25 cellular contexts compared by ENCODE assay signal in genomic region chr4:25786497-25787065, GRCh38.
DNase-seq lines count a peak whose midpoint lies in the region; ATAC-seq, FAIRE-seq and TF ChIP-seq lines count a peak whose summit lies in the region.
"Had no signal": no experiment of that assay in that cellular context is flagged by ENCODE, and none has a peak within 500 bp of the region (broad histone marks: within the 10 kb centered on the region; RNA-seq: fewer than 3 reads in every experiment).

No MANE protein-coding gene starts in this region.

- no peak overlapping the region for H3K14ac ChIP-seq in IMR-90 (replicated peaks; ENCODE audit: low read depth, low read length)

- H3K9ac ChIP-seq in IMR-90 (ENCODE audit: low read depth, low read length) (no peak overlapping the region), astrocyte (ENCODE audit: low read length) (no peak overlapping the region)

- FAIRE-seq in astrocyte (lab: Jason Lieb, UNC) = no peak
- FAIRE-seq: GM12892, GM18507, H1 had no signal

- no peaks in the 10 kb centered on the region for H3K4me1 Mint-ChIP-seq in astrocyte (ENCODE audit: low read depth, unreplicated experiment)
- H3K4me1 Mint-ChIP-seq: B cell had no signal

- H3K4me2 ChIP-seq in IMR-90 (ENCODE audit: low read depth, low read length) (no peak overlapping the region), astrocyte (ENCODE audit: low read length) (no peak overlapping the region)

- no peak overlapping the region for H2BK120ac ChIP-seq in IMR-90 (ENCODE audit: low read depth, low read length)

- DNase-seq in AG04450 (ENCODE audit: low read depth, low spot score) (peak; percentile 24), IMR-90 (peak; percentile 70), astrocyte (ENCODE audit: low read depth) (peak; percentile 28), myocyte (ENCODE audit: low read depth) (peak; percentile 28), KBM-7 (no peak), GM20000 (ENCODE audit: low spot score) (no peak)
- no peak for DNase-seq in stimulated activated CD4-positive, alpha-beta T cell treated with anti-CD3 and anti-CD28 coated beads, Interleukin-15, amount 100 ng/mL, for 24 hours
- DNase-seq in stimulated activated naive CD8-positive, alpha-beta T cell treated with anti-CD3 and anti-CD28 coated beads, Interleukin-15, Interleukin-2, amounts not matched to agents 100 U/mL and 50 U/mL, for 24 hours = no peak
- DNase-seq: Caco-2; CD4-positive, alpha-beta T cell; DMS153; Kasumi-1; MM.1S; NCI-H1092; NCI-H1436 treated with DMSO at 0.1 percent for 48 hours; NCI-H2029; NCI-H2171; NCI-H526; PC-3 had no signal

- CTCF ChIA-PET in AG04450 (lab: Charles Lee) (interaction anchor here (2.0 to 2.4 kb wide), 2 partner anchors 9 to 19 kb away, joined by 5 to 6 read pairs; no protein-coding TSS in a partner anchor), IMR-90 (lab: Yijun Ruan, JAX) (interaction anchor here (0.7 kb wide), 1 partner anchor 1071 kb away, joined by 3 read pairs; no protein-coding TSS in a partner anchor)

- H4K20me1 ChIP-seq in IMR-90 (ENCODE audit: insufficient read depth, low read length) (no peaks in the 10 kb centered on the region), astrocyte (ENCODE audit: insufficient read depth, low read length) (no peaks in the 10 kb centered on the region)

- no peaks in the 10 kb centered on the region for H3K79me2 ChIP-seq in astrocyte (ENCODE audit: insufficient read depth, low read length)

- no peak for TF ChIP-seq RAD21 in IMR-90 (IDR thresholded peaks at IDR 0.05; ENCODE audit: low read length)

- no peaks in the 10 kb centered on the region for H3K27me3 Mint-ChIP-seq in astrocyte (ENCODE audit: low read depth, unreplicated experiment)
- H3K27me3 Mint-ChIP-seq: B cell; CD4-positive, alpha-beta T cell had no signal

- H4K91ac ChIP-seq in IMR-90 (ENCODE audit: insufficient read depth, low read depth, low read length) = no peak overlapping the region

- ATAC-seq in IMR-90 (ENCODE audit: low read depth) = peak; percentile 94
- no peak for ATAC-seq in stimulated activated naive CD8-positive, alpha-beta T cell treated with anti-CD3 and anti-CD28 coated beads, Interleukin-15, Interleukin-2, amounts not matched to agents 100 U/mL and 50 U/mL, for 24 hours
- ATAC-seq: PC-3 had no signal

- H3K27ac ChIP-seq in AG04450 (ENCODE audit: low read depth, low read length) (no peak overlapping the region), IMR-90 (ENCODE audit: insufficient read depth, low read length) (no peak overlapping the region), astrocyte (ENCODE audit: low read depth, low read length) (no peak overlapping the region)
- H3K27ac ChIP-seq: 22Rv1, HL-60 had no signal

- H3K9me3 ChIP-seq in AG04450 (ENCODE audit: control insufficient read depth, insufficient read depth, low read length) (no peaks in the 10 kb centered on the region), IMR-90 (ENCODE audit: control insufficient read depth, insufficient read depth, low read length) (no peaks in the 10 kb centered on the region), astrocyte (ENCODE audit: insufficient read depth, low read depth, low read length) (no peaks in the 10 kb centered on the region)
- H3K9me3 ChIP-seq: Caco-2 had no signal

- H2AFZ ChIP-seq in IMR-90 (replicated peaks; ENCODE audit: low read length, poor library complexity) = no peak overlapping the region
- no peak overlapping the region for H2AFZ ChIP-seq in astrocyte (ENCODE audit: low read depth, low read length)

- POLR2A ChIA-PET in AG04450 (lab: Yijun Ruan, JAX) (no interaction called here), IMR-90 (lab: Charles Lee; ENCODE audit: unreplicated experiment) (no interaction called here)

- no peak overlapping the region for H3K27ac Mint-ChIP-seq in astrocyte (ENCODE audit: unreplicated experiment)
- H3K27ac Mint-ChIP-seq: B cell; CD4-positive, alpha-beta T cell had no signal

- H3K4me1 ChIP-seq in IMR-90 (ENCODE audit: control insufficient read depth, insufficient read depth, low read length) (peaks cover 2% of the 10 kb centered on the region; the same call in 1 of the 2 replicates), astrocyte (ENCODE audit: insufficient read depth, low read length) (no peaks in the 10 kb centered on the region)
- H3K4me1 ChIP-seq: Caco-2 had no signal

- no peaks in the 10 kb centered on the region for H3K9me3 Mint-ChIP-seq in astrocyte (ENCODE audit: unreplicated experiment)
- H3K9me3 Mint-ChIP-seq: CD4-positive, alpha-beta T cell had no signal

- H3K36me3 Mint-ChIP-seq in astrocyte (ENCODE audit: low read depth, unreplicated experiment) = peaks cover 46% of the 10 kb centered on the region

- no peak overlapping the region for H3K56ac ChIP-seq in IMR-90 (ENCODE audit: extremely low read depth, insufficient read depth, low read length)

- no peak overlapping the region for H2AK5ac ChIP-seq in IMR-90 (ENCODE audit: low read depth, low read length)

- intact Hi-C loops in IMR-90 (cut with micrococcal nuclease) = no loop called here

- in situ Hi-C loops in IMR-90 (cut with MboI; ENCODE audit: low sequenced_read_pairs) (no loop called here), KBM-7 (cut with MboI; ENCODE audit: low pct_unique_long_range_greater_than_20kb, low sequenced_read_pairs) (loop anchor here (25.0 kb wide), 1 partner anchor 349 kb away; no protein-coding TSS in a partner anchor)

- H3K18ac ChIP-seq in IMR-90 (ENCODE audit: low read depth, low read length) = no peak overlapping the region

- no peak overlapping the region for H4K8ac ChIP-seq in IMR-90 (ENCODE audit: low read depth in 2 of 2, low read length in 2 of 2)

- no TSS peak for BruUV-seq in IMR-90 (replicated peaks; lab: Mats Ljungman, UMichigan)

- dilution Hi-C loops in IMR-90 (cut with HindIII; ENCODE audit: low sequenced_read_pairs, unreplicated experiment) = no loop called here

- H3K9me1 ChIP-seq in IMR-90 (ENCODE audit: insufficient read depth, low read length) = peaks cover 5% of the 10 kb centered on the region; the same call in 1 of the 2 replicates

- H2BK5ac ChIP-seq in IMR-90 (ENCODE audit: low read depth, low read length, poor library complexity, severe bottlenecking) = no peak overlapping the region

- H4K5ac ChIP-seq in IMR-90 (ENCODE audit: low read depth, low read length) = no peak overlapping the region

- TF ChIP-seq CTCF in AG04450 (IDR thresholded peaks at IDR 0.05; ENCODE audit: low read depth, low read length) (no peak), IMR-90 (conservative IDR thresholded peaks at IDR 0.05; ENCODE audit: low read depth, low read length) (no peak), astrocyte (IDR thresholded peaks at IDR 0.05; ENCODE audit: insufficient read depth, low read depth, low read length) (no peak), GM20000 (IDR thresholded peaks at IDR 0.05; ENCODE audit: extremely low read depth, missing control alignments) (no peak)

- no peaks in the 10 kb centered on the region for H3K27me3 ChIP-seq in AG04450 (ENCODE audit: control insufficient read depth, insufficient read depth, low read length)
- no peaks in the 10 kb centered on the region for H3K27me3 ChIP-seq in IMR-90 (ENCODE audit: control insufficient read depth, insufficient read depth, low read length)
- H3K27me3 ChIP-seq in astrocyte (ENCODE audit: insufficient read depth, low read length) = no peaks in the 10 kb centered on the region

- H2AK9ac ChIP-seq in IMR-90 (replicated peaks; ENCODE audit: low read depth, low read length, poor library complexity) = no peak overlapping the region

- no peaks in the 10 kb centered on the region for H3K79me1 ChIP-seq in IMR-90 (ENCODE audit: low read depth in 1 of 2, low read length in 2 of 2)

- no peak overlapping the region for H3K23ac ChIP-seq in IMR-90 (ENCODE audit: low read depth, low read length)

- H3K4me3 Mint-ChIP-seq in astrocyte (ENCODE audit: unreplicated experiment) = no peak overlapping the region
- H3K4me3 Mint-ChIP-seq: B cell; CD4-positive, alpha-beta T cell had no signal

- H3K36me3 ChIP-seq in IMR-90 (ENCODE audit: control insufficient read depth, insufficient read depth, low read length) = peaks cover 9% of the 10 kb centered on the region
- no peaks in the 10 kb centered on the region for H3K36me3 ChIP-seq in astrocyte (ENCODE audit: insufficient read depth, low read length)

- no peak for TF ChIP-seq POLR2A in IMR-90 (IDR thresholded peaks at IDR 0.05; ENCODE audit: low read depth, low read length)

- H3K4ac ChIP-seq in IMR-90 (ENCODE audit: low read depth, low read length) = peak overlapping the region; percentile 9

- H2BK15ac ChIP-seq in IMR-90 (ENCODE audit: low read depth, low read length) = no peak overlapping the region

- H2BK20ac ChIP-seq in IMR-90 (ENCODE audit: low read depth, low read length) = 0 out of 2 replicates have a peak overlapping the region, but pooled peaks have one; percentile 22

- WGBS in IMR-90 (ENCODE audit: extremely low coverage in 2 of 2, insufficient read length in 1 of 2), 2 experiments = 40% methylated on average over 1 of the region's 4 CpGs; no CpG with 5 or more reads in 1 of the 2 experiments

- no peak overlapping the region for H3K4me3 ChIP-seq in AG04450 (ENCODE audit: low read depth, low read length)
- no peak overlapping the region for H3K4me3 ChIP-seq in IMR-90 (ENCODE audit: insufficient read depth, low read depth, low read length)
- H3K4me3 ChIP-seq in astrocyte (ENCODE audit: insufficient read depth, low read depth, low read length) = no peak overlapping the region

TF ChIP-seq in IMR-90, 13 proteins besides CTCF, POLR2A, EP300 and RAD21:
- TF ChIP-seq NFE2L2 (IDR thresholded peaks at IDR 0.05; ENCODE audit: low read depth, low read length) (no peak), FOS (IDR thresholded peaks at IDR 0.05; ENCODE audit: low read depth, low read length) (0 out of 2 replicates have a peak, but pooled peaks have one; percentile 8), MXI1 (IDR thresholded peaks at IDR 0.05; ENCODE audit: borderline replicate concordance, low read depth, low read length) (no peak)

Comparison
In these comparisons a context has a peak if more than half of its experiments do, and no peak if none do; other contexts are left out.
1. DNase-seq: peak in AG04450 (single experiment), IMR-90 (single experiment), astrocyte (single experiment) and myocyte (single experiment); none in stimulated activated CD4-positive, alpha-beta T cell treated with anti-CD3 and anti-CD28 coated beads, Interleukin-15, amount 100 ng/mL, for 24 hours (single experiment), stimulated activated naive CD8-positive, alpha-beta T cell treated with anti-CD3 and anti-CD28 coated beads, Interleukin-15, Interleukin-2, amounts not matched to agents 100 U/mL and 50 U/mL, for 24 hours (single experiment), KBM-7 (single experiment) and GM20000 (single experiment).